ENCODE assay signal across 8 cellular contexts in genomic region chr14:26394114-26394855, GRCh38.
A peak's percentile ranks its signal among the peaks of the same experiment; 100 is the strongest.
DNase-seq lines count a peak whose midpoint lies in the region; ATAC-seq and TF ChIP-seq lines count a peak whose summit lies in the region.

No MANE protein-coding gene starts in this region.

- no peaks in the 10 kb centered on the region for H3K36me3 ChIP-seq in aorta (ENCODE audit: control insufficient read depth in 1 of 2, insufficient read depth in 2 of 2, low read length in 1 of 2)

- peaks cover 0 to 2% of the 10 kb centered on the region in 2 donors for H3K4me1 ChIP-seq in aorta (ENCODE audit: control insufficient read depth in 1 of 2, insufficient read depth in 2 of 2, low read length in 2 of 2)

- no peaks in the 10 kb centered on the region for H3K9me3 ChIP-seq in aorta (ENCODE audit: control insufficient read depth, low read length)

- ATAC-seq in HG03097 (IDR thresholded peaks at IDR 0.05; ENCODE audit: low FRiP score, unreplicated experiment), result no peak
- no peak for ATAC-seq in aorta (ENCODE audit: low FRiP score)
- ATAC-seq in HG03025 (IDR thresholded peaks at IDR 0.05; ENCODE audit: low FRiP score, unreplicated experiment), result no peak

- TF ChIP-seq CTCF in coronary artery (IDR thresholded peaks at IDR 0.05), result peak; percentile 29
- no peak for TF ChIP-seq CTCF in GM13976 (IDR thresholded peaks at IDR 0.05; ENCODE audit: borderline replicate concordance, control extremely low read depth, extremely low read depth, insufficient read depth, missing control alignments)

- peak; percentile 12 for DNase-seq in DMS53 treated with DMSO at 0.1 percent for 48 hours (lab: John Stamatoyannopoulos, UW; ENCODE audit: unreplicated experiment)
- DNase-seq in NCI-H2196 (lab: John Stamatoyannopoulos, UW; ENCODE audit: unreplicated experiment), result peak; percentile 68
- DNase-seq in coronary artery (ENCODE audit: low spot score), result no peak
- DNase-seq in myocyte (ENCODE audit: low read depth), result peak; percentile 5
- no peak for DNase-seq in aorta
- no peak for DNase-seq in GM13976 (ENCODE audit: low spot score)

- H3K4me3 ChIP-seq in coronary artery, result no peak overlapping the region
- no peak overlapping the region for H3K4me3 ChIP-seq in aorta (ENCODE audit: low read length in 2 of 2)

- in situ Hi-C loops in GM13976 (cut with MboI; ENCODE audit: low sequenced_read_pairs, unreplicated experiment), result no loop called here

- H3K27ac ChIP-seq in coronary artery, result no peak overlapping the region
- H3K27ac ChIP-seq in aorta (ENCODE audit: low read depth in 1 of 2, low read length in 2 of 2), result no peak overlapping the region

- intact Hi-C loops in aorta (cut with DNase I), result loop anchor here in 1 of 2 donors (5.0 kb wide), 2 partner anchors 203 to 338 kb away; partner anchors contain the start of gene NOVA1

- H3K27me3 ChIP-seq in aorta (ENCODE audit: control insufficient read depth in 1 of 2, insufficient read depth in 2 of 2, low read length in 1 of 2), result no peaks in the 10 kb centered on the region

- 42 to 45% methylated on average over 4 of the region's 4 CpGs for WGBS in aorta, 2 donors

Comparison
In these comparisons a context has a peak if more than half of its experiments do, and no peak if none do; other contexts are left out.
1. DNase-seq: peak in DMS53 treated with DMSO at 0.1 percent for 48 hours (single experiment), NCI-H2196 (single experiment) and myocyte (single experiment); none in coronary artery (single experiment), aorta (0 of 2) and GM13976 (single experiment).